Comparison of ENCODE assay signal across 2 cellular contexts in genomic region chr3:55718475-55718874, GRCh38.
A peak's percentile ranks its signal among the peaks of the same experiment; 100 is the strongest.
TF ChIP-seq lines count a peak whose summit lies in the region.

No MANE protein-coding gene starts in this region.

TF ChIP-seq in H1, 55 proteins besides CTCF, POLR2A, EP300 and RAD21:
- TF ChIP-seq CHD2 (IDR thresholded peaks at IDR 0.05; ENCODE audit: low read length) (no peak), TEAD4 (IDR thresholded peaks at IDR 0.05; ENCODE audit: low read depth, low read length) (0 out of 2 replicates have a peak, but pooled peaks have one; percentile 5)
TF ChIP-seq in H1: peak in this region for 1.

TF ChIP-seq in HepG2, 621 proteins besides CTCF, POLR2A, EP300 and RAD21:
- TF ChIP-seq ZNF556 (CRISPR knock-in tag; IDR thresholded peaks at IDR 0.05; ENCODE audit: borderline replicate concordance) (no peak), ZNF777 (CRISPR knock-in tag; IDR thresholded peaks at IDR 0.05) (no peak), ZNF20 (CRISPR knock-in tag; IDR thresholded peaks at IDR 0.05) (no peak)
